Comparison of ENCODE assay signal across 11 cellular contexts in genomic region chr12:63400746-63401145, GRCh38.
DNase-seq lines count a peak whose midpoint lies in the region; ATAC-seq and TF ChIP-seq lines count a peak whose summit lies in the region.
"Had no signal": no experiment of that assay in that cellular context is flagged by ENCODE, and none has a peak within 500 bp of the region (broad histone marks: within the 10 kb centered on the region; RNA-seq: fewer than 3 reads in every experiment).

No MANE protein-coding gene starts in this region.

- H3K27ac ChIP-seq in colonic mucosa, result no peak overlapping the region
- H3K27ac ChIP-seq: esophagus squamous epithelium had no signal

- H3K36me3 Mint-ChIP-seq in osteocyte (ENCODE audit: unreplicated experiment), result no peaks in the 10 kb centered on the region

- H3K27me3 ChIP-seq in colonic mucosa, result no peaks in the 10 kb centered on the region
- H3K27me3 ChIP-seq: esophagus squamous epithelium had no signal

- intact Hi-C loops in colonic mucosa (cut with DNase I), result no loop called here

- no peaks in the 10 kb centered on the region for H3K36me3 ChIP-seq in colonic mucosa
- H3K36me3 ChIP-seq: esophagus squamous epithelium had no signal

- peak; percentile 50 for DNase-seq in HFF-Myc (ENCODE audit: extremely low read depth, low read depth)
- peak; percentile 41 for DNase-seq in NCI-H510A (lab: John Stamatoyannopoulos, UW)
- DNase-seq in colonic mucosa, result peak; percentile 21
- DNase-seq in osteocyte (ENCODE audit: extremely low spot score, unreplicated experiment), result no peak
- DNase-seq in NCI-H524 (lab: John Stamatoyannopoulos, UW), result no peak
- no peak for DNase-seq in GM19240 (ENCODE audit: insufficient read length, low spot score)
- DNase-seq: esophagus squamous epithelium, kidney, NCI-H1436 had no signal

- H3K27me3 Mint-ChIP-seq in osteocyte (ENCODE audit: unreplicated experiment), result peaks cover 5% of the 10 kb centered on the region

- ATAC-seq in HG03159 (IDR thresholded peaks at IDR 0.05; ENCODE audit: unreplicated experiment), result no peak
- ATAC-seq in HG02981 (IDR thresholded peaks at IDR 0.05; ENCODE audit: unreplicated experiment), result no peak

- no peak overlapping the region for H3K4me3 ChIP-seq in HFF-Myc (replicated peaks; ENCODE audit: low read depth, low read length)
- H3K4me3 ChIP-seq in colonic mucosa, result no peak overlapping the region
- H3K4me3 ChIP-seq: esophagus squamous epithelium had no signal

- H3K9me3 Mint-ChIP-seq in osteocyte (ENCODE audit: unreplicated experiment), result peaks cover 9% of the 10 kb centered on the region

- no peaks in the 10 kb centered on the region for H3K9me3 ChIP-seq in colonic mucosa
- H3K9me3 ChIP-seq: esophagus squamous epithelium had no signal

- H3K27ac Mint-ChIP-seq in osteocyte (ENCODE audit: unreplicated experiment), result peak overlapping the region; percentile 52

- H3K9ac ChIP-seq in colonic mucosa (ENCODE audit: low read depth in 2 of 2, low read length in 2 of 2), result no peak overlapping the region

- no peak overlapping the region for H3K4me3 Mint-ChIP-seq in osteocyte (ENCODE audit: unreplicated experiment)

- peaks cover 6% of the 10 kb centered on the region for H3K4me1 Mint-ChIP-seq in osteocyte (ENCODE audit: unreplicated experiment)

- TF ChIP-seq CTCF in HFF-Myc (IDR thresholded peaks at IDR 0.05; ENCODE audit: low read depth, low read length, missing control alignments), result no peak
- no peak for TF ChIP-seq CTCF in colonic mucosa (IDR thresholded peaks at IDR 0.05)
- no peak for TF ChIP-seq CTCF in osteocyte (IDR thresholded peaks at IDR 0.05)

- H3K4me1 ChIP-seq in colonic mucosa, result no peaks in the 10 kb centered on the region
- H3K4me1 ChIP-seq: esophagus squamous epithelium had no signal

Comparison
In these comparisons a context has a peak if more than half of its experiments do, and no peak if none do; other contexts are left out.
1. DNase-seq: peak in HFF-Myc (single experiment), NCI-H510A (single experiment) and colonic mucosa (single experiment); none in osteocyte (single experiment), NCI-H524 (0 of 2) and GM19240 (single experiment).